Comparison of ENCODE assay signal across 1 cellular context in genomic region chr9:123131993-123132392, GRCh38.
TF ChIP-seq lines count a peak whose summit lies in the region.

No MANE protein-coding gene starts in this region.

TF ChIP-seq in HepG2, 621 proteins besides CTCF, POLR2A, EP300 and RAD21 (continued from another document):
- TF ChIP-seq ARID5B (CRISPR knock-in tag; IDR thresholded peaks at IDR 0.05) (peak; percentile 52), SPEN (CRISPR knock-in tag; IDR thresholded peaks at IDR 0.05; ENCODE audit: low read depth) (no peak), NCOA2 (CRISPR knock-in tag; IDR thresholded peaks at IDR 0.05) (peak; percentile 42; the same call in 1 of the 2 replicates), ZNF432 (CRISPR knock-in tag; IDR thresholded peaks at IDR 0.05; ENCODE audit: borderline replicate concordance) (no peak), CEBPG (CRISPR knock-in tag; IDR thresholded peaks at IDR 0.05) (peak; percentile 69), HNF4A (CRISPR knock-in tag; IDR thresholded peaks at IDR 0.05) (peak; percentile 75)
TF ChIP-seq in HepG2: peak in this region for 11.
